8 cellular contexts compared by ENCODE assay signal in genomic region chr11:3879216-3879966, GRCh38. TPM values are rescaled to one million over a fixed set of nuclear protein-coding genes. Genes with fewer than 3 reads are reported as not detected.
A peak's percentile ranks its signal among the peaks of the same experiment; 100 is the strongest.
DNase-seq lines count a peak whose midpoint lies in the region; ATAC-seq, FAIRE-seq and TF ChIP-seq lines count a peak whose summit lies in the region.

No MANE protein-coding gene starts in this region.

- H2AK5ac ChIP-seq in mesenchymal stem cell (ENCODE audit: low read length, severe bottlenecking), result no peak overlapping the region

- no peak overlapping the region for H3K18ac ChIP-seq in mesenchymal stem cell (ENCODE audit: low read depth in 1 of 2, low read length in 2 of 2)

- no peak overlapping the region for H3K9ac ChIP-seq in mesenchymal stem cell (ENCODE audit: low read length)

- no peak overlapping the region for H3K4ac ChIP-seq in mesenchymal stem cell (ENCODE audit: low read depth in 1 of 2, low read length in 2 of 2)

- peak; percentile 73 for DNase-seq in GM12865 (ENCODE audit: low read depth)
- peak; percentile 40 for DNase-seq in NCI-H69 (lab: John Stamatoyannopoulos, UW)
- DNase-seq in mesenchymal stem cell, result no peak
- no peak for DNase-seq in NCI-H510A (lab: John Stamatoyannopoulos, UW)
- no peak for DNase-seq in frontal cortex (ENCODE audit: low spot score in 2 of 2)
- no peak for DNase-seq in NK-92 (lab: John Stamatoyannopoulos, UW; ENCODE audit: unreplicated experiment)
- DNase-seq in activated CD4-positive, alpha-beta T cell treated with anti-CD3 and anti-CD28 coated beads, Interleukin-2, amount 50 U/mL, for 4 hours, result no peak

- peak overlapping the region; percentile 86 for H3K27ac ChIP-seq in mesenchymal stem cell (ENCODE audit: low read length, poor library complexity, severe bottlenecking)

- H3K79me1 ChIP-seq in mesenchymal stem cell (replicated peaks; ENCODE audit: low read length, poor library complexity, severe bottlenecking), result peaks cover 6% of the 10 kb centered on the region

- 89% methylated on average over 3 of the region's 4 CpGs for WGBS in mesenchymal stem cell

- H2BK120ac ChIP-seq in mesenchymal stem cell (ENCODE audit: low read depth, low read length), result no peak overlapping the region

- H2BK15ac ChIP-seq in mesenchymal stem cell (ENCODE audit: low read depth, poor library complexity, severe bottlenecking), result no peak overlapping the region

- H2AFZ ChIP-seq in mesenchymal stem cell (ENCODE audit: low read depth, low read length), result no peak overlapping the region

- H4K91ac ChIP-seq in mesenchymal stem cell (ENCODE audit: low read length), result no peak overlapping the region

- no peak overlapping the region for H2BK5ac ChIP-seq in mesenchymal stem cell (ENCODE audit: low read depth, low read length, poor library complexity, severe bottlenecking)

- ATAC-seq in GM21529 (IDR thresholded peaks at IDR 0.05; ENCODE audit: unreplicated experiment), result peak; percentile 37

- FAIRE-seq in frontal cortex (lab: Jason Lieb, UNC), result no peak

- no peak overlapping the region for H2BK12ac ChIP-seq in mesenchymal stem cell (ENCODE audit: low read length in 2 of 2)

- no peaks in the 10 kb centered on the region for H3K9me3 ChIP-seq in mesenchymal stem cell (ENCODE audit: control insufficient read depth, low read length)

- H3K36me3 ChIP-seq in mesenchymal stem cell (ENCODE audit: control insufficient read depth in 1 of 2, insufficient read depth in 2 of 2, low read depth in 1 of 2, low read length in 2 of 2), result no peaks in the 10 kb centered on the region

- H3K27me3 ChIP-seq in mesenchymal stem cell (ENCODE audit: control insufficient read depth in 1 of 2, insufficient read depth in 1 of 2, low read length in 2 of 2), result no peaks in the 10 kb centered on the region

- no peak overlapping the region for H3K4me2 ChIP-seq in mesenchymal stem cell (ENCODE audit: low read length, poor library complexity, severe bottlenecking)

- H3K4me1 ChIP-seq in mesenchymal stem cell (ENCODE audit: control insufficient read depth, insufficient read depth, low read depth, low read length), result peaks cover 13% of the 10 kb centered on the region

- H3K14ac ChIP-seq in mesenchymal stem cell (ENCODE audit: low read length in 2 of 2), result no peak overlapping the region

- TF ChIP-seq CTCF in GM12865 (IDR thresholded peaks at IDR 0.05; ENCODE audit: insufficient read depth, low read depth, low read length, missing control alignments), result no peak

- H3K4me3 ChIP-seq in GM12865 (ENCODE audit: low read depth, low read length) (peak overlapping the region; percentile 35), mesenchymal stem cell (ENCODE audit: insufficient read depth in 1 of 2, low read depth in 1 of 2, low read length in 2 of 2) (no peak overlapping the region)

- H3K23ac ChIP-seq in mesenchymal stem cell (ENCODE audit: low read length in 2 of 2), result no peak overlapping the region

- H4K8ac ChIP-seq in mesenchymal stem cell (ENCODE audit: low read length), result no peak overlapping the region

RNA-seq across cellular contexts. Expression of gene STIM1, which starts 23.9 kb away (rescaled TPM):
- polyA plus RNA-seq in mesenchymal stem cell (2013, experiment 1 of 2), result 37.2 TPM
- 35.2 TPM for polyA plus RNA-seq in mesenchymal stem cell (2013, experiment 2 of 2)
- 16.3 TPM for total RNA-seq in frontal cortex

RNA-seq across cellular contexts. Expression of gene RHOG, which starts 38.6 kb away (rescaled TPM):
- polyA plus RNA-seq in mesenchymal stem cell (2013, experiment 1 of 2), result 77.1 TPM
- polyA plus RNA-seq in mesenchymal stem cell (2013, experiment 2 of 2), result 76.9 TPM
- total RNA-seq in frontal cortex, result 1.2 TPM

Comparison
In these comparisons a context has a peak if more than half of its experiments do, and no peak if none do; other contexts are left out.
1. DNase-seq: peak in GM12865 (single experiment) and NCI-H69 (single experiment); none in mesenchymal stem cell (single experiment), NCI-H510A (single experiment), frontal cortex (0 of 2), NK-92 (single experiment) and activated CD4-positive, alpha-beta T cell treated with anti-CD3 and anti-CD28 coated beads, Interleukin-2, amount 50 U/mL, for 4 hours (0 of 2).